In genomic region chr22:46149493-46149997, GRCh38 we compare ENCODE assay signal across 8 cellular contexts. TPM values are rescaled to one million over a fixed set of nuclear protein-coding genes. Genes with fewer than 3 reads are reported as not detected.
DNase-seq lines count a peak whose midpoint lies in the region; ATAC-seq lines count a peak whose summit lies in the region.

No MANE protein-coding gene starts in this region.

- peak; percentile 52 for DNase-seq in NCI-H146 (lab: John Stamatoyannopoulos, UW)
- DNase-seq in NCI-H146 treated with DMSO at 0.1 percent for 48 hours (lab: John Stamatoyannopoulos, UW; ENCODE audit: unreplicated experiment) = no peak
- DNase-seq in SJCRH30 = peak in 1 of 2 experiments; percentile 47
- DNase-seq in anterior cingulate cortex (lab: John Stamatoyannopoulos, UW) = peak in 35 of 58 donors; percentile 19 to 84 (median 53)
- DNase-seq in hypothalamus (lab: John Stamatoyannopoulos, UW) = peak in 38 of 51 donors; percentile 17 to 83 (median 56)
- DNase-seq in NCI-H187 (lab: John Stamatoyannopoulos, UW) = no peak

- no peak for ATAC-seq in HG03354 (IDR thresholded peaks at IDR 0.05; ENCODE audit: poor library complexity, severe bottlenecking, unreplicated experiment)

- peak overlapping the region; percentile 68 for H3K9ac ChIP-seq in rectal smooth muscle tissue (ENCODE audit: low read length)

- no peaks in the 10 kb centered on the region for H3K36me3 ChIP-seq in SJCRH30
- no peaks in the 10 kb centered on the region for H3K36me3 ChIP-seq in rectal smooth muscle tissue (ENCODE audit: control insufficient read depth, insufficient read depth, low read length)

- 0 out of 2 replicates have a peak, but pooled peaks cover 5% of the 10 kb centered on the region for H3K4me1 ChIP-seq in SJCRH30
- H3K4me1 ChIP-seq in rectal smooth muscle tissue (ENCODE audit: control insufficient read depth, insufficient read depth, low read length) = peaks cover 4% of the 10 kb centered on the region

- H3K4me3 ChIP-seq in SJCRH30 (peak overlapping the region; percentile 63), rectal smooth muscle tissue (ENCODE audit: low read length) (peak overlapping the region; percentile 87)

- H3K9me3 ChIP-seq in SJCRH30 (replicated peaks) = no peaks in the 10 kb centered on the region

- H3K27ac ChIP-seq in SJCRH30 = no peak overlapping the region
- peak overlapping the region; percentile 80 for H3K27ac ChIP-seq in rectal smooth muscle tissue (ENCODE audit: low read depth, low read length)

- H3K27me3 ChIP-seq in SJCRH30 (peaks cover 19% of the 10 kb centered on the region), rectal smooth muscle tissue (ENCODE audit: control insufficient read depth, insufficient read depth, low read length) (no peaks in the 10 kb centered on the region)

RNA-seq across cellular contexts. Expression of gene PPARA, which starts 0.8 kb away (rescaled TPM):
- total RNA-seq in SJCRH30 (2014; rRNA removed; shearing (Covaris generic)) = 10.4 and 11.5 TPM in 2 replicates

Comparison
In these comparisons a context has a peak if more than half of its experiments do, and no peak if none do; other contexts are left out.
1. DNase-seq: peak in NCI-H146 (single experiment), anterior cingulate cortex (35 of 58) and hypothalamus (38 of 51); none in NCI-H146 treated with DMSO at 0.1 percent for 48 hours (single experiment) and NCI-H187 (0 of 2).